In genomic region chrX:37350034-37350365, GRCh38 we compare ENCODE assay signal across 8 cellular contexts. TPM values are rescaled to one million over a fixed set of nuclear protein-coding genes. Genes with fewer than 3 reads are reported as not detected.
A peak's percentile ranks its signal among the peaks of the same experiment; 100 is the strongest.
DNase-seq lines count a peak whose midpoint lies in the region; ATAC-seq and TF ChIP-seq lines count a peak whose summit lies in the region.

No MANE protein-coding gene starts in this region.

- H3K4me3 Mint-ChIP-seq in activated CD4-positive, alpha-beta T cell treated with anti-CD3 and anti-CD28 coated beads, Interleukin-2, amount 10 ng/mL, durations not matched to agents 24 days and 14 days, result peak overlapping the region; percentile 40
- no peak overlapping the region for H3K4me3 Mint-ChIP-seq in activated CD4-positive, alpha-beta T cell treated with anti-CD3 and anti-CD28 coated beads, Interleukin-2, amount 10 ng/mL, durations not matched to agents 7 days and 5 days
- H3K4me3 Mint-ChIP-seq in dendritic cell treated with granulocyte-macrophage colony-stimulating factor and Interleukin-4, amounts not matched to agents 40 ng/mL and 50 ng/mL, for 4 days, result peak overlapping the region; percentile 87

- H3K4me1 Mint-ChIP-seq in activated CD4-positive, alpha-beta T cell treated with anti-CD3 and anti-CD28 coated beads, Interleukin-2, amount 10 ng/mL, durations not matched to agents 24 days and 14 days, result no peaks in the 10 kb centered on the region
- H3K4me1 Mint-ChIP-seq in activated CD4-positive, alpha-beta T cell treated with anti-CD3 and anti-CD28 coated beads, Interleukin-2, amount 10 ng/mL, durations not matched to agents 7 days and 5 days, result no peaks in the 10 kb centered on the region
- H3K4me1 Mint-ChIP-seq in dendritic cell treated with granulocyte-macrophage colony-stimulating factor and Interleukin-4, amounts not matched to agents 40 ng/mL and 50 ng/mL, for 4 days (ENCODE audit: low read depth), result peaks cover 4% of the 10 kb centered on the region

- H3K9me3 Mint-ChIP-seq in activated CD4-positive, alpha-beta T cell treated with anti-CD3 and anti-CD28 coated beads, Interleukin-2, amount 10 ng/mL, durations not matched to agents 24 days and 14 days, result no peaks in the 10 kb centered on the region
- H3K9me3 Mint-ChIP-seq in activated CD4-positive, alpha-beta T cell treated with anti-CD3 and anti-CD28 coated beads, Interleukin-2, amount 10 ng/mL, durations not matched to agents 7 days and 5 days, result no peaks in the 10 kb centered on the region
- no peaks in the 10 kb centered on the region for H3K9me3 Mint-ChIP-seq in dendritic cell treated with granulocyte-macrophage colony-stimulating factor and Interleukin-4, amounts not matched to agents 40 ng/mL and 50 ng/mL, for 4 days

- ATAC-seq in HG02571 (IDR thresholded peaks at IDR 0.05; ENCODE audit: unreplicated experiment), result no peak

- no peak overlapping the region for H2BK5ac ChIP-seq in mesendoderm (ENCODE audit: low read length)

- peaks cover 19% of the 10 kb centered on the region for H3K27me3 Mint-ChIP-seq in activated CD4-positive, alpha-beta T cell treated with anti-CD3 and anti-CD28 coated beads, Interleukin-2, amount 10 ng/mL, durations not matched to agents 24 days and 14 days
- peaks cover 28% of the 10 kb centered on the region for H3K27me3 Mint-ChIP-seq in activated CD4-positive, alpha-beta T cell treated with anti-CD3 and anti-CD28 coated beads, Interleukin-2, amount 10 ng/mL, durations not matched to agents 7 days and 5 days
- H3K27me3 Mint-ChIP-seq in dendritic cell treated with granulocyte-macrophage colony-stimulating factor and Interleukin-4, amounts not matched to agents 40 ng/mL and 50 ng/mL, for 4 days, result peaks cover 17% of the 10 kb centered on the region

- TF ChIP-seq POLR2A in uterus (IDR thresholded peaks at IDR 0.05), result no peak

- WGBS in mesendoderm (ENCODE audit: extremely low coverage, insufficient coverage, low lambda C conversion rate), result no CpG with 5 or more reads among the region's 8 CpGs

- no peak overlapping the region for H4K5ac ChIP-seq in mesendoderm (ENCODE audit: low read length)

- no peak overlapping the region for H3K9ac ChIP-seq in mesendoderm (ENCODE audit: low read length)

- no peaks in the 10 kb centered on the region for H3K9me3 ChIP-seq in uterus

- no peak for TF ChIP-seq CTCF in uterus (IDR thresholded peaks at IDR 0.05)

- peak overlapping the region; percentile 79 for H3K4me3 ChIP-seq in mesendoderm (ENCODE audit: low read length)
- peak overlapping the region; percentile 39 to 65 for H3K4me3 ChIP-seq in uterus

- H3K79me2 ChIP-seq in mesendoderm (ENCODE audit: control insufficient read depth, insufficient read depth, low read length), result no peaks in the 10 kb centered on the region

- no peak overlapping the region for H4K8ac ChIP-seq in mesendoderm (ENCODE audit: low read depth, low read length)

- H3K4me1 ChIP-seq in mesendoderm (ENCODE audit: control insufficient read depth, low read depth, low read length), result no peaks in the 10 kb centered on the region
- peaks cover 0 to 4% of the 10 kb centered on the region in 2 donors for H3K4me1 ChIP-seq in uterus

- CTCF ChIA-PET in activated CD4-positive, alpha-beta T cell treated with anti-CD3 and anti-CD28 coated beads, Interleukin-2, amount 10 ng/mL, durations not matched to agents 7 days and 5 days (lab: Charles Lee), result no interaction called here

- POLR2A ChIA-PET in activated CD4-positive, alpha-beta T cell treated with anti-CD3 and anti-CD28 coated beads, Interleukin-2, amount 10 ng/mL, durations not matched to agents 7 days and 5 days (lab: Charles Lee), result no interaction called here

- H3K4ac ChIP-seq in mesendoderm (ENCODE audit: low read depth, low read length), result no peak overlapping the region

- H3K27ac ChIP-seq in mesendoderm (ENCODE audit: low read depth, low read length), result no peak overlapping the region
- peak overlapping the region; percentile 62 to 81 for H3K27ac ChIP-seq in uterus

- H3K4me2 ChIP-seq in mesendoderm (ENCODE audit: low read length), result no peak overlapping the region

- H3K23ac ChIP-seq in mesendoderm (ENCODE audit: low read length), result no peak overlapping the region

- no peaks in the 10 kb centered on the region for H3K79me1 ChIP-seq in mesendoderm (ENCODE audit: low read length)

- no peak overlapping the region for H3K27ac Mint-ChIP-seq in activated CD4-positive, alpha-beta T cell treated with anti-CD3 and anti-CD28 coated beads, Interleukin-2, amount 10 ng/mL, durations not matched to agents 24 days and 14 days
- H3K27ac Mint-ChIP-seq in activated CD4-positive, alpha-beta T cell treated with anti-CD3 and anti-CD28 coated beads, Interleukin-2, amount 10 ng/mL, durations not matched to agents 7 days and 5 days, result no peak overlapping the region
- H3K27ac Mint-ChIP-seq in dendritic cell treated with granulocyte-macrophage colony-stimulating factor and Interleukin-4, amounts not matched to agents 40 ng/mL and 50 ng/mL, for 4 days, result peak overlapping the region; percentile 76

- no peak overlapping the region for H3K18ac ChIP-seq in mesendoderm (ENCODE audit: low read length)

- no peak overlapping the region for H2BK120ac ChIP-seq in mesendoderm (ENCODE audit: low read depth, low read length)

- H3K27me3 ChIP-seq in mesendoderm (ENCODE audit: insufficient read depth, low read length, poor library complexity), result no peaks in the 10 kb centered on the region
- H3K27me3 ChIP-seq in uterus, result no peaks in the 10 kb centered on the region

- H2AK5ac ChIP-seq in mesendoderm (ENCODE audit: low read length), result no peak overlapping the region

- DNase-seq in activated CD4-positive, alpha-beta T cell treated with anti-CD3 and anti-CD28 coated beads, Interleukin-2, amount 10 ng/mL, durations not matched to agents 24 days and 14 days, result no peak
- no peak for DNase-seq in activated CD4-positive, alpha-beta T cell treated with anti-CD3 and anti-CD28 coated beads, Interleukin-2, amount 10 ng/mL, durations not matched to agents 7 days and 5 days
- no peak for DNase-seq in mesendoderm
- DNase-seq in uterus, result no peak
- no peak for DNase-seq in NCI-H1092 treated with DMSO at 0.1 percent for 48 hours (lab: John Stamatoyannopoulos, UW)
- no peak for DNase-seq in NK-92 (lab: John Stamatoyannopoulos, UW; ENCODE audit: unreplicated experiment)

- peak overlapping the region; percentile 91 for H3K56ac ChIP-seq in mesendoderm (ENCODE audit: low read length)

- no peak overlapping the region for H2BK15ac ChIP-seq in mesendoderm (replicated peaks; ENCODE audit: low read depth)

- no peaks in the 10 kb centered on the region for H3K36me3 Mint-ChIP-seq in activated CD4-positive, alpha-beta T cell treated with anti-CD3 and anti-CD28 coated beads, Interleukin-2, amount 10 ng/mL, durations not matched to agents 24 days and 14 days (ENCODE audit: low read depth)
- no peaks in the 10 kb centered on the region for H3K36me3 Mint-ChIP-seq in activated CD4-positive, alpha-beta T cell treated with anti-CD3 and anti-CD28 coated beads, Interleukin-2, amount 10 ng/mL, durations not matched to agents 7 days and 5 days (ENCODE audit: low read depth)
- peaks cover 7% of the 10 kb centered on the region for H3K36me3 Mint-ChIP-seq in dendritic cell treated with granulocyte-macrophage colony-stimulating factor and Interleukin-4, amounts not matched to agents 40 ng/mL and 50 ng/mL, for 4 days (ENCODE audit: low read depth)

- intact Hi-C loops in activated CD4-positive, alpha-beta T cell treated with anti-CD3 and anti-CD28 coated beads, Interleukin-2, amount 10 ng/mL, durations not matched to agents 24 days and 14 days (cut with micrococcal nuclease), result no loop called here
- intact Hi-C loops in dendritic cell treated with granulocyte-macrophage colony-stimulating factor and Interleukin-4, amounts not matched to agents 40 ng/mL and 50 ng/mL, for 4 days (cut with micrococcal nuclease), result no loop called here
- intact Hi-C loops in uterus (cut with DNase I; ENCODE audit: low total_unique reads), result no loop called here

- no peaks in the 10 kb centered on the region for H3K36me3 ChIP-seq in mesendoderm (ENCODE audit: control insufficient read depth, insufficient read depth, low read length)
- no peaks in the 10 kb centered on the region for H3K36me3 ChIP-seq in uterus

RNA-seq across cellular contexts. Expression of gene PRRG1, which starts 0.8 kb away (rescaled TPM):
- total RNA-seq in activated CD4-positive, alpha-beta T cell treated with anti-CD3 and anti-CD28 coated beads, Interleukin-2, amount 10 ng/mL, durations not matched to agents 24 days and 14 days, result not detected in 2 replicates
- total RNA-seq in activated CD4-positive, alpha-beta T cell treated with anti-CD3 and anti-CD28 coated beads, Interleukin-2, amount 10 ng/mL, durations not matched to agents 7 days and 5 days, result not detected
- polyA plus RNA-seq in mesendoderm (2013, experiment 1 of 2), result 3.4 TPM
- polyA plus RNA-seq in mesendoderm (2013, experiment 2 of 2), result 3.2 TPM
- 10 to 100 TPM in 2 of 4 donors, 1 to 10 TPM in 2; 5.6 to 17.1 (median 10.9) TPM for total RNA-seq in uterus
